ENCODE assay signal across 16 cellular contexts in genomic region chr5:173093597-173093996, GRCh38. TPM values are rescaled to one million over a fixed set of nuclear protein-coding genes. Genes with fewer than 3 reads are reported as not detected.
A peak's percentile ranks its signal among the peaks of the same experiment; 100 is the strongest.
DNase-seq lines count a peak whose midpoint lies in the region; ATAC-seq, FAIRE-seq and TF ChIP-seq lines count a peak whose summit lies in the region.
"Had no signal": no experiment of that assay in that cellular context is flagged by ENCODE, and none has a peak within 500 bp of the region (broad histone marks: within the 10 kb centered on the region; RNA-seq: fewer than 3 reads in every experiment).

No MANE protein-coding gene starts in this region.

- no peak for TF ChIP-seq CTCF in bronchial epithelial cell (IDR thresholded peaks at IDR 0.05; ENCODE audit: insufficient read depth, low read length, severe bottlenecking)
- no peak for TF ChIP-seq CTCF in mesothelial cell of epicardium (IDR thresholded peaks at IDR 0.05; ENCODE audit: unreplicated experiment)
- no peak for TF ChIP-seq CTCF in WTC11 (IDR thresholded peaks at IDR 0.05)

- H3K27ac Mint-ChIP-seq in mesothelial cell of epicardium (peak overlapping the region; percentile 66), WTC11 (no peak overlapping the region)
- H3K27ac Mint-ChIP-seq: activated CD4-positive, alpha-beta T cell treated with anti-CD3 and anti-CD28 coated beads, Interleukin-2, amount 10 ng/mL, durations not matched to agents 7 days and 5 days had no signal

- CTCF ChIA-PET in WTC11 (lab: Charles Lee) = no interaction called here

- H3K27me3 Mint-ChIP-seq in mesothelial cell of epicardium (ENCODE audit: low read depth) (no peaks in the 10 kb centered on the region), WTC11 (ENCODE audit: low read depth) (no peaks in the 10 kb centered on the region)
- H3K27me3 Mint-ChIP-seq: activated CD4-positive, alpha-beta T cell treated with anti-CD3 and anti-CD28 coated beads, Interleukin-2, amount 10 ng/mL, durations not matched to agents 7 days and 5 days; IgD-negative memory B cell had no signal

- no peaks in the 10 kb centered on the region for H3K27me3 ChIP-seq in bronchial epithelial cell (ENCODE audit: control insufficient read depth, insufficient read depth, low read length)
- H3K27me3 ChIP-seq: spleen, suprapubic skin had no signal

- no peaks in the 10 kb centered on the region for H3K36me3 ChIP-seq in bronchial epithelial cell (ENCODE audit: control insufficient read depth, insufficient read depth, low read length)

- no peak for FAIRE-seq in bronchial epithelial cell (lab: Jason Lieb, UNC)

- peak; percentile 45 for ATAC-seq in Right ventricle myocardium superior (ENCODE audit: poor library complexity)
- ATAC-seq in Right ventricle myocardium inferior = no peak
- ATAC-seq in WTC11 = no peak
- ATAC-seq in HG02571 (IDR thresholded peaks at IDR 0.05; ENCODE audit: unreplicated experiment) = no peak

- DNase-seq in Right ventricle myocardium superior (no peak), Right ventricle myocardium inferior (ENCODE audit: missing footprints) (no peak), bronchial epithelial cell (ENCODE audit: low read depth) (peak; percentile 73), mesothelial cell of epicardium (ENCODE audit: low spot score in 2 of 2, unreplicated experiment in 2 of 2) (no peak), glomerular visceral epithelial cell (ENCODE audit: extremely low spot score) (no peak), WTC11 (ENCODE audit: low spot score) (no peak), HuH-7.5 (ENCODE audit: low spot score) (no peak)
- DNase-seq: activated CD4-positive, alpha-beta T cell treated with anti-CD3 and anti-CD28 coated beads, Interleukin-2, amount 10 ng/mL, durations not matched to agents 7 days and 5 days; activated effector memory CD4-positive, alpha-beta T cell treated with Interleukin-2 at 50 U/mL for 16 hours; DND-41; NCI-H1436; spleen; T-helper 2 cell had no signal

- no peak overlapping the region for H3K4me3 ChIP-seq in bronchial epithelial cell (ENCODE audit: low read depth, low read length)
- H3K4me3 ChIP-seq: spleen, suprapubic skin had no signal

- POLR2A ChIA-PET in WTC11 (lab: Charles Lee) = no interaction called here

- no peak overlapping the region for H3K4me3 Mint-ChIP-seq in mesothelial cell of epicardium
- H3K4me3 Mint-ChIP-seq in WTC11 = no peak overlapping the region
- H3K4me3 Mint-ChIP-seq: activated CD4-positive, alpha-beta T cell treated with anti-CD3 and anti-CD28 coated beads, Interleukin-2, amount 10 ng/mL, durations not matched to agents 7 days and 5 days; IgD-negative memory B cell had no signal

- H3K4me1 Mint-ChIP-seq in mesothelial cell of epicardium = peaks cover 14% of the 10 kb centered on the region
- no peaks in the 10 kb centered on the region for H3K4me1 Mint-ChIP-seq in WTC11
- H3K4me1 Mint-ChIP-seq: activated CD4-positive, alpha-beta T cell treated with anti-CD3 and anti-CD28 coated beads, Interleukin-2, amount 10 ng/mL, durations not matched to agents 7 days and 5 days had no signal

- H3K9me3 Mint-ChIP-seq in mesothelial cell of epicardium (peaks cover 3% of the 10 kb centered on the region), WTC11 (peaks cover 4% of the 10 kb centered on the region)
- H3K9me3 Mint-ChIP-seq: activated CD4-positive, alpha-beta T cell treated with anti-CD3 and anti-CD28 coated beads, Interleukin-2, amount 10 ng/mL, durations not matched to agents 7 days and 5 days; IgD-negative memory B cell had no signal

- H3K36me3 Mint-ChIP-seq in mesothelial cell of epicardium (peaks cover 16% of the 10 kb centered on the region), WTC11 (no peaks in the 10 kb centered on the region)

- intact Hi-C loops in Right ventricle myocardium superior (cut with DNase I) = no loop called here
- intact Hi-C loops in Right ventricle myocardium inferior (cut with DNase I) = no loop called here

TF ChIP-seq in WTC11, 78 proteins besides CTCF, POLR2A, EP300 and RAD21 (continues in another document):
- TF ChIP-seq PRRX2 (CRISPR knock-in tag; IDR thresholded peaks at IDR 0.05) (no peak), MLX (CRISPR knock-in tag; IDR thresholded peaks at IDR 0.05) (no peak), STAT6 (CRISPR knock-in tag; conservative IDR thresholded peaks at IDR 0.05; ENCODE audit: low read depth) (no peak), ZNF219 (CRISPR knock-in tag; IDR thresholded peaks at IDR 0.05; ENCODE audit: borderline replicate concordance) (no peak), ZBTB21 (CRISPR knock-in tag; IDR thresholded peaks at IDR 0.05; ENCODE audit: borderline replicate concordance) (no peak), ZNF425 (CRISPR knock-in tag; conservative IDR thresholded peaks at IDR 0.05) (no peak), ZNF232 (CRISPR knock-in tag; IDR thresholded peaks at IDR 0.05) (no peak), E2F4 (CRISPR knock-in tag; IDR thresholded peaks at IDR 0.05; ENCODE audit: borderline replicate concordance, low read depth) (no peak), ATF1 (CRISPR knock-in tag; IDR thresholded peaks at IDR 0.05) (no peak), IRF2 (CRISPR knock-in tag; IDR thresholded peaks at IDR 0.05; ENCODE audit: borderline replicate concordance, low read depth) (no peak), MYBL2 (CRISPR knock-in tag; IDR thresholded peaks at IDR 0.05) (no peak), ZBTB43 (CRISPR knock-in tag; IDR thresholded peaks at IDR 0.05) (no peak)

RNA-seq across cellular contexts. Expression of gene CREBRF, which starts 37.4 kb away (rescaled TPM):
- total RNA-seq in Right ventricle myocardium superior (23.9 TPM), Right ventricle myocardium inferior (23.9 TPM), bronchial epithelial cell (6.3 and 9.5 TPM in 2 replicates), mesothelial cell of epicardium (17.8 to 20.3 TPM (median 19.1 TPM) in 3 replicates), WTC11 (2021) (5.7 to 7.2 TPM (median 6.3 TPM) in 3 replicates)

RNA-seq across cellular contexts. Expression of gene BNIP1, which starts 50.7 kb away (rescaled TPM):
- 9.1 TPM for total RNA-seq in Right ventricle myocardium superior
- total RNA-seq in Right ventricle myocardium inferior = 10.0 TPM
- 17.4 and 21.3 TPM in 2 replicates for total RNA-seq in bronchial epithelial cell
- 10.8 to 12.2 TPM (median 11.2 TPM) in 3 replicates for total RNA-seq in mesothelial cell of epicardium
- total RNA-seq in WTC11 (2021) = 11.3 to 15.4 TPM (median 12.4 TPM) in 3 replicates
